In the genomic region with DNA sequence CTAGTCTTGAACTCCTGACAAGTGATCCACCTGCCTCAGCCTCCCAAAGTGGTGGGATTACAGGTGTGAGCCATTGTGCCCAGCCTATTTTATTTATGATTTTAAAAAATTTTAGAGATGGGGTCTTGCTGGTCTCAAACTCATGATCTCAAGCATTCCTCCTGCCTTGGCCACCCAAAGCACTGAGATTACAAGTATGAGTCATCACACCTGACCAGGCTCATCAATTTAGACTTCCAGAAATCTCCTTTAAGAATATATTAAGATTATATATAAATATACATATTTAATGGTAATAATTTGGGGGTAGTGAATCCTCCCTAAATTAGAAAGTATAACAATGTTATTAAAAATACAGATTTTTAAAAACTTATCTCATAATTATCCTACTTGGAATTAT, we compare ENCODE assay signal across 20 cellular contexts. TPM values are rescaled to one million over a fixed set of nuclear protein-coding genes. Genes with fewer than 3 reads are reported as not detected.
"Had no signal": no experiment of that assay in that cellular context is flagged by ENCODE, and none has a peak within 500 bp of the region (broad histone marks: within the 10 kb centered on the region; RNA-seq: fewer than 3 reads in every experiment).

No MANE protein-coding gene starts in this region.

- ATAC-seq: activated T-helper 17 cell treated with anti-CD3 and anti-CD28 coated beads, Interleukin-2, amount 50 U/mL, for 72 hours; psoas muscle; sciatic nerve; stimulated activated naive CD8-positive, alpha-beta T cell treated with anti-CD3 and anti-CD28 coated beads, Interleukin-15, Interleukin-2, amounts not matched to agents 100 U/mL and 50 U/mL, for 24 hours had no signal

- DNase-seq: activated B cell treated with CpG ODN at 0.5 μM for 24 hours; activated CD4-positive, alpha-beta T cell treated with anti-CD3 and anti-CD28 coated beads, Interleukin-2, amount 10 ng/mL, durations not matched to agents 24 days and 14 days; activated naive CD4-positive, alpha-beta T cell treated with anti-CD3 and anti-CD28 coated beads, Interleukin-2, amount 50 U/mL, for 16 hours; activated T-cell treated with anti-CD3 and anti-CD28 coated beads for 4 hours; endodermal cell; foreskin fibroblast; head of caudate nucleus; islet precursor cell; mesendoderm; nephron progenitor cell; psoas muscle; stimulated activated CD4-positive, alpha-beta T cell treated with anti-CD3 and anti-CD28 coated beads, Interleukin-12 subunit alpha, Interleukin-12 subunit beta, amount 100 ng/mL, for 4 hours; stimulated activated CD4-positive, alpha-beta T cell treated with anti-CD3 and anti-CD28 coated beads, Interleukin-2, amount 100 ng/mL, for 48 hours; stimulated activated CD8-positive, alpha-beta memory T cell treated with anti-CD3 and anti-CD28 coated beads, Interleukin-4, amount 100 ng/mL, for 48 hours; stimulated activated naive CD8-positive, alpha-beta T cell treated with anti-CD3 and anti-CD28 coated beads, Interleukin-15, Interleukin-2, amounts not matched to agents 100 U/mL and 50 U/mL, for 24 hours; T-helper 2 cell had no signal

- FAIRE-seq: TTC549 had no signal

- H3K4me3 ChIP-seq: psoas muscle, thoracic aorta had no signal

- H3K9me3 ChIP-seq: psoas muscle had no signal

RNA-seq across cellular contexts. Expression of gene LAMB1, which starts 29.1 kb away (rescaled TPM):
- total RNA-seq: activated B cell treated with CpG ODN at 0.5 μM for 24 hours; activated CD4-positive, alpha-beta T cell treated with anti-CD3 and anti-CD28 coated beads, Interleukin-2, amount 10 ng/mL, durations not matched to agents 24 days and 14 days; activated T-helper 17 cell treated with anti-CD3 and anti-CD28 coated beads, Interleukin-2, amount 50 U/mL, for 72 hours had no signal
